Comparison of ENCODE assay signal across 7 cellular contexts in the genomic region with DNA sequence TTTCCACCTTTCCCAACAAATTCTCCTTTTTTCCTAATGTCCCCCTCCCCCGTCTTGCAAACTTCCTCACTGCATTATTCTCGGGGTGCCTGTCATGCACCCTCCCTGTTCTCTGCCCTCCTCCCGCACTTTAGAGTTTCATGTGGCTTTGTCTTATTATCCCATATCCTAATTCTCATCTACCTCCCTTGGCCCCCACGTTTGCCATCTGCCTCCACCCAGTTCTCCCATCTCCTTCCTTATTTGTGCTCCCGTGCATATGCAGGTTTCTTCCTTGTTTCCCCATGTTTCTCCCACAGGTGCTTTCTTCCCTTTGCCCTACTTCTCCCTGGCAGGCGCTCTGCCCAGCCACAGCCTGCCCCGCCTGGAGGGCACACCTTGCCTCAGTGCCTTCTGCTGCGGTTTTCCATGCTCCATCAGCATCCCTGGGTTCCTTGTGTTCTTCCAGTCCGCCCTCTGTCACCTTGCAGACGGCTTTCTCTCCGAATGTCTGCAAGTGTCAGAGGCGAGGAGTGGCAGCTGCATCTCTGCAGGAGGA. TPM values are rescaled to one million over a fixed set of nuclear protein-coding genes. Genes with fewer than 3 reads are reported as not detected.
DNase-seq lines count a peak whose midpoint lies in the region; ATAC-seq and TF ChIP-seq lines count a peak whose summit lies in the region.

No MANE protein-coding gene starts in this region.

- H3K4me3 ChIP-seq in HAP-1, result peak overlapping the region; percentile 91
- H3K4me3 ChIP-seq in iPS-11a (ENCODE audit: low read depth, low read length), result peak overlapping the region; percentile 78
- H3K4me3 ChIP-seq in gastrocnemius medialis, result peak overlapping the region in 3 of 4 donors; percentile 54 to 82 (median 75)

- no peak for TF ChIP-seq POLR2A in gastrocnemius medialis (IDR thresholded peaks at IDR 0.05)

- H3K4me1 ChIP-seq in HAP-1, result peaks cover 5% of the 10 kb centered on the region; the same call in 1 of the 2 replicates
- H3K4me1 ChIP-seq in gastrocnemius medialis, result peaks cover 6 to 20% of the 10 kb centered on the region in 2 donors

- no peak for ATAC-seq in gastrocnemius medialis

- in situ Hi-C loops in HAP-1 (cut with MboI; ENCODE audit: low sequenced_read_pairs), result no loop called here
- in situ Hi-C loops in gastrocnemius medialis (cut with MboI; ENCODE audit: low sequenced_read_pairs in 4 of 4), result no loop called here

- intact Hi-C loops in gastrocnemius medialis (cut with DNase I; ENCODE audit: low total_unique reads), result loop anchor here (5.0 kb wide), 1 partner anchor 55 kb away; no protein-coding TSS in a partner anchor

- H3K36me3 ChIP-seq in HAP-1 (replicated peaks), result no peaks in the 10 kb centered on the region
- H3K36me3 ChIP-seq in gastrocnemius medialis, result no peaks in the 10 kb centered on the region

- TF ChIP-seq CTCF in VCaP (conservative IDR thresholded peaks at IDR 0.05), result no peak
- TF ChIP-seq CTCF in gastrocnemius medialis (IDR thresholded peaks at IDR 0.05 in 4 of 5, conservative IDR thresholded peaks at IDR 0.05 in 1 of 5), result no peak

- DNase-seq in HAP-1 (ENCODE audit: low spot score in 2 of 2), result no peak
- DNase-seq in gastrocnemius medialis, result no peak
- DNase-seq in NCI-H187 (lab: John Stamatoyannopoulos, UW), result no peak
- DNase-seq in retina, result no peak
- no peak for DNase-seq in RKO (ENCODE audit: low spot score)

- H3K9me3 ChIP-seq in HAP-1 (no peaks in the 10 kb centered on the region), gastrocnemius medialis (no peaks in the 10 kb centered on the region)

- peak overlapping the region; percentile 84 for H3K27ac ChIP-seq in VCaP
- H3K27ac ChIP-seq in gastrocnemius medialis, result no peak overlapping the region

- H3K27me3 ChIP-seq in HAP-1 (ENCODE audit: low read depth), result no peaks in the 10 kb centered on the region
- peaks cover 0 to 21% (median 19%) of the 10 kb centered on the region in 3 donors for H3K27me3 ChIP-seq in gastrocnemius medialis

RNA-seq across cellular contexts. Expression of a gene that starts 1.5 kb away (rescaled TPM):
- 10 to 100 TPM in 1 of 4 donors, 1 to 10 TPM in 3; 3.2 to 17.0 (median 5.8) TPM for total RNA-seq in gastrocnemius medialis
